9 cellular contexts compared by ENCODE assay signal in the genomic region with DNA sequence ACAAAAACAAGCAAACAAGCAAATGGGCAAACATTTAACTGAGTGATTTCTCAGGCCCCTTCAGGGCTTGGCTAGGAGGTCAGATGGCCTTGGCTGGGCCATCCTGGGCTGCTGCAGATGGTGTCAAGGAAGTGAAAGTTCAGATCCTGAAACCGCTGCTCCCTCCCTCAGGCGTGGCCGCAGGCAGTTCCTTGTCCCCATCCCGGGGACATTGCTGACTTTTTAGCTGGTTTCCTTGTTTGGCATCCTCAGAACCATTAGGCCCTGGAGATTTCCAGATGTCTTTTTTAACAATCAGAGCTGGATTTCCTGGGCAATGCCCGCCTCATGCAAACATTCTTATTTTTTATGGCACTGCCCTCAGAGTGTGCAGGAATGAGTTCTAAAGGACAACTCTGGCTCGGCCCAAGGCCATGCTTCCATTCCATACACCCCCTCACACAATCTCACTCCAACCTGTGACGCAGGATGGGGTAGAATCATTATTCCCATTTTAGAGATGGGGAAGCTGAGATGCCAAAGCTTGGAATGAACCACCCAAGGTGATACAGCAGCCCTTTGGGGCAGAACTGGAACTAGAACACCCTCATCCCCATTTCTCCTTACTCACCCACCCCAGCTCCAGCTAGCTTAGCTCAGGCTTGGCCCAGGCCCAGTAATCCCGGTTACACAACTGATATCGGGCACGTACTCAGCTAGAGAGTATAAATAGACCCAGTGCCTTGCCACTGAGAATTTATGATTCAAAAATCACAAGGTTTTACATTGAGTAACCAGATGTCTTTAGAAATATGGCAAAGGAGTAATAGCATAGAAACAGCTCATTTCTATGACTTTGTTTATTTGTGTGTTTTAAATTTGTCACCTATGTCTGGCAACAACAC.
A peak's percentile ranks its signal among the peaks of the same experiment; 100 is the strongest.
DNase-seq lines count a peak whose midpoint lies in the region; ATAC-seq, FAIRE-seq and TF ChIP-seq lines count a peak whose summit lies in the region.
"Had no signal": no experiment of that assay in that cellular context is flagged by ENCODE, and none has a peak within 500 bp of the region (broad histone marks: within the 10 kb centered on the region; RNA-seq: fewer than 3 reads in every experiment).

No MANE protein-coding gene starts in this region.

- peaks cover 0 to 24% (median 14%) of the 10 kb centered on the region in 4 donors for H3K4me1 ChIP-seq in right lobe of liver

- H3K4me3 ChIP-seq in right lobe of liver, result peak overlapping the region in 2 of 3 donors; percentile 1 to 27

- no peak for FAIRE-seq in urothelium cell line (lab: Jason Lieb, UNC)

- DNase-seq in DMS 273 (lab: John Stamatoyannopoulos, UW; ENCODE audit: unreplicated experiment) (peak; percentile 58), DMS 273 treated with DMSO at 0.1 percent for 48 hours (lab: John Stamatoyannopoulos, UW) (no peak), cerebellar cortex (ENCODE audit: low spot score) (peak; percentile 11), right lobe of liver (peak; percentile 90 to 92 (median 92)), urothelium cell line (ENCODE audit: low spot score) (peak; percentile 34), nephron progenitor cell (no peak), NCI-H2107 treated with DMSO at 0.1 percent for 48 hours (lab: John Stamatoyannopoulos, UW; ENCODE audit: unreplicated experiment) (no peak)

- peaks cover 14% of the 10 kb centered on the region for H3K4me1 Mint-ChIP-seq in nephron progenitor cell

- WGBS in right lobe of liver (ENCODE audit: insufficient coverage, low coverage, low lambda C conversion rate, missing lambda C conversion rate), result 30% methylated on average over 10 of the region's 10 CpGs

- H3K36me3 Mint-ChIP-seq in nephron progenitor cell (ENCODE audit: low read depth), result no peaks in the 10 kb centered on the region

- no peaks in the 10 kb centered on the region for H3K9me3 Mint-ChIP-seq in nephron progenitor cell

- intact Hi-C loops in right lobe of liver (cut with DNase I), result loop anchor here in 1 of 2 donors (5.0 kb wide), 1 partner anchor 90 kb away; no protein-coding TSS in a partner anchor

- H3K27me3 Mint-ChIP-seq in nephron progenitor cell (ENCODE audit: low read depth, poor library complexity), result peaks cover 12% of the 10 kb centered on the region

- peak overlapping the region; percentile 83 to 93 (median 84) for H3K27ac ChIP-seq in right lobe of liver
- H3K27ac ChIP-seq: 22Rv1 had no signal

- H3K36me3 ChIP-seq in right lobe of liver, result no peaks in the 10 kb centered on the region

- ATAC-seq in right lobe of liver (peak; percentile 85 to 92 (median 89)), HG02938 (IDR thresholded peaks at IDR 0.05; ENCODE audit: unreplicated experiment) (no peak)

- TF ChIP-seq POLR2A in right lobe of liver (IDR thresholded peaks at IDR 0.05), result no peak

- H3K27me3 ChIP-seq in right lobe of liver, result no peaks in the 10 kb centered on the region

- TF ChIP-seq CTCF in right lobe of liver (IDR thresholded peaks at IDR 0.05), result no peak
- no peak for TF ChIP-seq CTCF in nephron progenitor cell (IDR thresholded peaks at IDR 0.05)

- H3K27ac Mint-ChIP-seq in nephron progenitor cell, result no peak overlapping the region

- no peak overlapping the region for H3K4me3 Mint-ChIP-seq in nephron progenitor cell

- no peaks in the 10 kb centered on the region for H3K9me3 ChIP-seq in right lobe of liver

Comparison
In these comparisons a context has a peak if more than half of its experiments do, and no peak if none do; other contexts are left out.
1. DNase-seq: peak in DMS 273 (single experiment), cerebellar cortex (single experiment), right lobe of liver (3 of 3) and urothelium cell line (single experiment); none in DMS 273 treated with DMSO at 0.1 percent for 48 hours (single experiment), nephron progenitor cell (single experiment) and NCI-H2107 treated with DMSO at 0.1 percent for 48 hours (single experiment).